ENCODE assay signal across 9 cellular contexts in the genomic region with DNA sequence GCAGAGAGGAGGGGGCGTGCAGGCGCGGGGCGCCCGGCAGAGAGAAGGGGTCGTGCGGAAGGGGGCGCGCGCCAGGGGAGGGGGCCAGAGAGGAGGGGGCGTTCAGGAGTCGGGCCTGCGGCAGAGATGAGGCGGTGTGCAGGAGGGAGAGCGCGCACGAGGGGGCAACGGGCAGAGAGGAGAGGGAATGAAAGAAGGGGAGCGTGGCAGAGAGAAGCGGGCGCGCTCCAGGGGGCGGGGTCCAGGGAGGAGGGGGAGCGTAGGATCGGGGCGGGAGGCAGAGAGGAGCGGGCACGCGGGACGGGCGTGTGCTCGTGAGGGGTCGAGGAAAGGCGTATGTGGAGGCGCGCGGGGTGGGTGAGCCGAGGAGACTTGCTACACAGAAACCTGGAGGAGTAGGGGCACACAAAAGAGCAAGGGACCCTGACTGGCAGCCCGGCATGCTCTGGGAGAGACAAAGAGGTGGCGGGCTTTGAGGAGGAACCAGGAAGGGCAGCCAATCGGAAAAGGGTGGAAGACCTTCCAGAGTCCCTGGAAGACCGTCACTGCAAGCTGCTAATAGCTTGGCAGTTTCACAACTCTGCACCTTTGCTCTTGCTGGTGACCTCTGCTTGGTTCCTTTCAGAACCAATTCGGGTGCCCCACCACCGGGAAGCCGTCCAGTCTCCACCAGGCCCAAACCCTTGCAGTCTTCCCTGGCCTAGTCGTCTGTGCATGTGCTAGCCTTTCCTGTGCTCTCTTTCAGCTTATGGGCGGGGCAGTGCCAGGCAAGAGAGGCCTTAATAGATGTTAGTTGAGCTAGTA. TPM values are rescaled to one million over a fixed set of nuclear protein-coding genes. Genes with fewer than 3 reads are reported as not detected.
DNase-seq lines count a peak whose midpoint lies in the region; ATAC-seq, FAIRE-seq and TF ChIP-seq lines count a peak whose summit lies in the region.
"Had no signal": no experiment of that assay in that cellular context is flagged by ENCODE, and none has a peak within 500 bp of the region (broad histone marks: within the 10 kb centered on the region; RNA-seq: fewer than 3 reads in every experiment).

No MANE protein-coding gene starts in this region.

- in situ Hi-C loops in astrocyte of the cerebellum (cut with HindIII; ENCODE audit: low sequenced_read_pairs) (no loop called here), HepG2 (cut with HindIII; ENCODE audit: extremely low pct_ligation_motif_present, low pct_unique_long_range_greater_than_20kb) (no loop called here)

- no peak overlapping the region for H2AFZ ChIP-seq in HepG2 (ENCODE audit: low read length)

- H3K79me2 ChIP-seq in HepG2 (ENCODE audit: insufficient read depth, low read length), result no peaks in the 10 kb centered on the region

- H3K9me3 ChIP-seq in HepG2 (ENCODE audit: low read length) (no peaks in the 10 kb centered on the region), thyroid gland (no peaks in the 10 kb centered on the region)

- H3K27ac ChIP-seq in HepG2 (ENCODE audit: extremely low read length, insufficient read depth, low read length), result no peak overlapping the region
- no peak overlapping the region for H3K27ac ChIP-seq in thyroid gland

- H3K27ac Mint-ChIP-seq in activated CD4-positive, alpha-beta T cell treated with anti-CD3 and anti-CD28 coated beads for 36 hours, result no peak overlapping the region

- H3K4me1 Mint-ChIP-seq in activated CD4-positive, alpha-beta T cell treated with anti-CD3 and anti-CD28 coated beads for 36 hours, result peaks cover 7% of the 10 kb centered on the region

- TF ChIP-seq POLR2A in HepG2 (IDR thresholded peaks at IDR 0.05; ENCODE audit: insufficient read depth in 1 of 2, low read depth in 2 of 2, low read length in 2 of 2) (no peak), thyroid gland (IDR thresholded peaks at IDR 0.05) (no peak)

- DNase-seq in activated CD4-positive, alpha-beta T cell treated with anti-CD3 and anti-CD28 coated beads for 36 hours, result peak; percentile 41
- no peak for DNase-seq in activated CD4-positive, alpha-beta T cell treated with anti-CD3 and anti-CD28 coated beads, Interleukin-2, amount 50 U/mL, for 4 hours
- DNase-seq in astrocyte of the cerebellum (ENCODE audit: low read depth) (no peak), HepG2 (ENCODE audit: low spot score) (no peak), thyroid gland (peak; percentile 13 to 14), GDM1 (lab: John Stamatoyannopoulos, UW) (no peak)

- POLR2A ChIA-PET in activated CD4-positive, alpha-beta T cell treated with anti-CD3 and anti-CD28 coated beads for 36 hours (lab: Charles Lee), result no interaction called here
- POLR2A ChIA-PET in HepG2 (lab: Yijun Ruan, JAX), result no interaction called here

- H3K36me3 Mint-ChIP-seq in activated CD4-positive, alpha-beta T cell treated with anti-CD3 and anti-CD28 coated beads for 36 hours (ENCODE audit: low read depth), result no peaks in the 10 kb centered on the region

- TF ChIP-seq CTCF in astrocyte of the cerebellum (IDR thresholded peaks at IDR 0.05; ENCODE audit: low read depth, low read length, missing control alignments) (no peak), HepG2 (CRISPR knock-in tag; IDR thresholded peaks at IDR 0.05) (no peak), thyroid gland (IDR thresholded peaks at IDR 0.05) (no peak)

- H4K20me1 ChIP-seq in HepG2 (ENCODE audit: insufficient read depth, low read length), result no peaks in the 10 kb centered on the region

- H3K27me3 ChIP-seq in HepG2 (ENCODE audit: control insufficient read depth in 1 of 2, insufficient read depth in 2 of 2, low read length in 2 of 2) (no peaks in the 10 kb centered on the region), thyroid gland (no peaks in the 10 kb centered on the region)

- H3K4me3 Mint-ChIP-seq in activated CD4-positive, alpha-beta T cell treated with anti-CD3 and anti-CD28 coated beads for 36 hours, result peak overlapping the region; percentile 66

- ATAC-seq in activated CD4-positive, alpha-beta T cell treated with anti-CD3 and anti-CD28 coated beads for 36 hours, result peak; percentile 17
- ATAC-seq in HepG2 (peak; percentile 67), HG02588 (IDR thresholded peaks at IDR 0.05; ENCODE audit: unreplicated experiment) (no peak), HG03280 (IDR thresholded peaks at IDR 0.05; ENCODE audit: unreplicated experiment) (no peak)

- H3K36me3 ChIP-seq in HepG2 (replicated peaks in 1 of 2; ENCODE audit: control insufficient read depth in 1 of 2, insufficient read depth in 2 of 2, low read length in 2 of 2), result no peaks in the 10 kb centered on the region
- H3K36me3 ChIP-seq in thyroid gland, result no peaks in the 10 kb centered on the region

- no peak for FAIRE-seq in HepG2 (lab: Jason Lieb, UNC)

- 86% methylated on average over 44 of the region's 47 CpGs for WGBS in HepG2 (ENCODE audit: low lambda C conversion rate)
- WGBS in thyroid gland, 2 donors, result 8% methylated on average over 43 to 45 of the region's 47 CpGs

- TF ChIP-seq RAD21 in HepG2 (CRISPR knock-in tag; IDR thresholded peaks at IDR 0.05), result no peak

- H3K4me1 ChIP-seq in HepG2 (ENCODE audit: insufficient read depth, low read length) (peaks cover 15% of the 10 kb centered on the region), thyroid gland (peaks cover 4 to 6% of the 10 kb centered on the region in 2 donors)

- H3K4me2 ChIP-seq in HepG2 (ENCODE audit: low read depth, low read length), result peak overlapping the region; percentile 47

- intact Hi-C loops in activated CD4-positive, alpha-beta T cell treated with anti-CD3 and anti-CD28 coated beads for 36 hours (cut with DNase I, micrococcal nuclease), result no loop called here
- intact Hi-C loops in HepG2 (cut with micrococcal nuclease; ENCODE audit: unreplicated experiment), result no loop called here
- intact Hi-C loops in thyroid gland (cut with DNase I), result no loop called here

- BruUV-seq in HepG2 (replicated peaks; lab: Mats Ljungman, UMichigan), result no TSS peak

- no peak overlapping the region for H3K9ac ChIP-seq in HepG2 (ENCODE audit: insufficient read depth, low read depth, low read length)

- peak overlapping the region; percentile 41 for H3K4me3 ChIP-seq in astrocyte of the cerebellum (ENCODE audit: low read depth, low read length)
- no peak overlapping the region; a peak in 1 of 6 replicates for H3K4me3 ChIP-seq in HepG2 (replicated peaks in 1 of 3; ENCODE audit: insufficient read depth in 1 of 3, low read depth in 2 of 3, low read length in 3 of 3)
- H3K4me3 ChIP-seq in thyroid gland (replicated peaks in 1 of 3), result peak overlapping the region in 1 of 3 donors; percentile 37

- TF ChIP-seq EP300 in HepG2 (IDR thresholded peaks at IDR 0.05; ENCODE audit: low read depth in 2 of 2, low read length in 2 of 2) (no peak), HepG2 (CRISPR knock-in tag; IDR thresholded peaks at IDR 0.05; ENCODE audit: borderline replicate concordance) (no peak)

- H3K27me3 Mint-ChIP-seq in activated CD4-positive, alpha-beta T cell treated with anti-CD3 and anti-CD28 coated beads for 36 hours, result peaks cover 20% of the 10 kb centered on the region

- CTCF ChIA-PET in activated CD4-positive, alpha-beta T cell treated with anti-CD3 and anti-CD28 coated beads for 36 hours (lab: Charles Lee), result interaction anchor here (0.8 to 1.2 kb wide), 5 partner anchors 21 to 149 kb away, joined by 3 to 6 read pairs (median 3); no protein-coding TSS in a partner anchor
- CTCF ChIA-PET in HepG2 (lab: Yijun Ruan, JAX; ENCODE audit: low intra/inter-chr PET ratio, low total read pairs), result no interaction called here

- no peaks in the 10 kb centered on the region for H3K9me3 Mint-ChIP-seq in activated CD4-positive, alpha-beta T cell treated with anti-CD3 and anti-CD28 coated beads for 36 hours (ENCODE audit: low read depth)

RNA-seq across cellular contexts. Expression of a gene that starts 0.6 kb away (rescaled TPM):
- total RNA-seq in activated CD4-positive, alpha-beta T cell treated with anti-CD3 and anti-CD28 coated beads for 36 hours, result under 1 TPM; 0.37 to 0.79 TPM
- total RNA-seq in HepG2 (2016; rRNA removed; fragmentation: Illumina TruSeq; extraction: Trizol) (2.3 and 4.2 TPM in 2 replicates), thyroid gland (not detected)
- 2.6 and 2.8 TPM in 2 replicates for total RNA-seq in HepG2 (2016; cell fraction: cytosol; rRNA removed; fragmentation: Illumina TruSeq; extraction: Trizol; ENCODE audit: low read depth)
- 2.9 and 3.6 TPM in 2 replicates for total RNA-seq in HepG2 (2016; cell fraction: insoluble cytoplasmic fraction; rRNA removed; fragmentation: Illumina TruSeq; extraction: Trizol)
- total RNA-seq in HepG2 (2016; cell fraction: membrane; rRNA removed; fragmentation: Illumina TruSeq; extraction: Trizol), result 6.5 and 7.7 TPM in 2 replicates
- 1.3 TPM in 2 replicates for total RNA-seq in HepG2 (2016; cell fraction: nucleus; rRNA removed; fragmentation: Illumina TruSeq; extraction: Trizol)
- polyA plus RNA-seq in HepG2 (2011; rRNA removed), result 0.98 and 2.3 TPM in 2 replicates
- 0.59 and 1.8 TPM in 2 replicates for polyA plus RNA-seq in HepG2 (2011; cell fraction: cytosol; rRNA removed)
- polyA plus RNA-seq in HepG2 (2011; cell fraction: nucleus; rRNA removed), result 0.27 and 1.1 TPM in 2 replicates
- polyA plus RNA-seq in HepG2 (2012), result 4.0 and 6.8 TPM in 2 replicates
- 3.9 and 4.9 TPM in 2 replicates for polyA plus RNA-seq in HepG2 (2016; cell fraction: cytosol; fragmentation: Illumina TruSeq; extraction: Trizol; ENCODE audit: low read depth)
- 3.9 and 4.6 TPM in 2 replicates for polyA plus RNA-seq in HepG2 (2016; cell fraction: insoluble cytoplasmic fraction; fragmentation: Illumina TruSeq; extraction: Trizol; ENCODE audit: low read depth)
- 6.4 and 7.3 TPM in 2 replicates for polyA plus RNA-seq in HepG2 (2016; cell fraction: membrane; fragmentation: Illumina TruSeq; extraction: Trizol; ENCODE audit: low read depth)
- polyA plus RNA-seq in HepG2 (2016; cell fraction: nucleus; fragmentation: Illumina TruSeq; extraction: Trizol; ENCODE audit: insufficient read depth, low read depth), result 3.3 and 6.0 TPM in 2 replicates
- 0.32 TPM in 1 of 2 replicates, not detected in the other for polyA minus RNA-seq in HepG2 (2011; rRNA and poly(A)+ RNA removed; ENCODE audit: low replicate concordance)
- polyA minus RNA-seq in HepG2 (2011; cell fraction: cytosol; rRNA and poly(A)+ RNA removed), result 0.53 and 1.3 TPM in 2 replicates
- polyA minus RNA-seq in HepG2 (2011; cell fraction: nucleus; rRNA and poly(A)+ RNA removed), result 0.62 TPM in 1 of 2 replicates, not detected in the other
- polyA plus RNA-seq: BJ had no signal

RNA-seq across cellular contexts. Expression of a gene that starts 0.6 kb away (rescaled TPM):
- not detected for total RNA-seq in activated CD4-positive, alpha-beta T cell treated with anti-CD3 and anti-CD28 coated beads for 36 hours
- total RNA-seq in HepG2 (2016; rRNA removed; fragmentation: Illumina TruSeq; extraction: Trizol) (not detected in 2 replicates), thyroid gland (1 to 10 TPM in 1 of 4 donors, not detected in 3; 1.1 TPM)
- total RNA-seq in HepG2 (2016; cell fraction: cytosol; rRNA removed; fragmentation: Illumina TruSeq; extraction: Trizol; ENCODE audit: low read depth), result not detected in 2 replicates
- total RNA-seq in HepG2 (2016; cell fraction: insoluble cytoplasmic fraction; rRNA removed; fragmentation: Illumina TruSeq; extraction: Trizol), result not detected in 2 replicates
- not detected in 2 replicates for total RNA-seq in HepG2 (2016; cell fraction: membrane; rRNA removed; fragmentation: Illumina TruSeq; extraction: Trizol)
- total RNA-seq in HepG2 (2016; cell fraction: nucleus; rRNA removed; fragmentation: Illumina TruSeq; extraction: Trizol), result not detected in 2 replicates
- not detected in 2 replicates for polyA plus RNA-seq in HepG2 (2011; rRNA removed)
- not detected in 2 replicates for polyA plus RNA-seq in HepG2 (2011; cell fraction: cytosol; rRNA removed)
- not detected in 2 replicates for polyA plus RNA-seq in HepG2 (2011; cell fraction: nucleus; rRNA removed)
- polyA plus RNA-seq in HepG2 (2012), result not detected in 2 replicates
- polyA plus RNA-seq in HepG2 (2016; cell fraction: cytosol; fragmentation: Illumina TruSeq; extraction: Trizol; ENCODE audit: low read depth), result not detected in 2 replicates
- polyA plus RNA-seq in HepG2 (2016; cell fraction: insoluble cytoplasmic fraction; fragmentation: Illumina TruSeq; extraction: Trizol; ENCODE audit: low read depth), result not detected in 2 replicates
- polyA plus RNA-seq in HepG2 (2016; cell fraction: membrane; fragmentation: Illumina TruSeq; extraction: Trizol; ENCODE audit: low read depth), result not detected in 2 replicates
- not detected in 2 replicates for polyA plus RNA-seq in HepG2 (2016; cell fraction: nucleus; fragmentation: Illumina TruSeq; extraction: Trizol; ENCODE audit: insufficient read depth, low read depth)
- not detected in 2 replicates for polyA minus RNA-seq in HepG2 (2011; rRNA and poly(A)+ RNA removed; ENCODE audit: low replicate concordance)
- polyA minus RNA-seq in HepG2 (2011; cell fraction: cytosol; rRNA and poly(A)+ RNA removed), result not detected in 2 replicates
- polyA minus RNA-seq in HepG2 (2011; cell fraction: nucleus; rRNA and poly(A)+ RNA removed), result not detected in 2 replicates
- polyA plus RNA-seq: BJ had no signal

RNA-seq across cellular contexts. Expression of a gene that starts 51.1 kb away (rescaled TPM):
- total RNA-seq in activated CD4-positive, alpha-beta T cell treated with anti-CD3 and anti-CD28 coated beads for 36 hours, result 10 to 100 TPM; 15.0 to 17.6 TPM
- total RNA-seq in HepG2 (2016; rRNA removed; fragmentation: Illumina TruSeq; extraction: Trizol) (57.4 and 79.9 TPM in 2 replicates), thyroid gland (10 to 100 TPM; 68.2 to 93.3 (median 79.7) TPM)
- 61.0 and 61.6 TPM in 2 replicates for total RNA-seq in HepG2 (2016; cell fraction: cytosol; rRNA removed; fragmentation: Illumina TruSeq; extraction: Trizol; ENCODE audit: low read depth)
- total RNA-seq in HepG2 (2016; cell fraction: insoluble cytoplasmic fraction; rRNA removed; fragmentation: Illumina TruSeq; extraction: Trizol), result 60.4 and 81.6 TPM in 2 replicates
- 103 and 106 TPM in 2 replicates for total RNA-seq in HepG2 (2016; cell fraction: membrane; rRNA removed; fragmentation: Illumina TruSeq; extraction: Trizol)
- total RNA-seq in HepG2 (2016; cell fraction: nucleus; rRNA removed; fragmentation: Illumina TruSeq; extraction: Trizol), result 46.3 and 54.0 TPM in 2 replicates
- polyA plus RNA-seq in HepG2 (2011; rRNA removed), result 43.9 and 44.0 TPM in 2 replicates
- 30.6 and 48.5 TPM in 2 replicates for polyA plus RNA-seq in HepG2 (2011; cell fraction: cytosol; rRNA removed)
- 9.3 and 15.2 TPM in 2 replicates for polyA plus RNA-seq in HepG2 (2011; cell fraction: nucleus; rRNA removed)
- polyA plus RNA-seq in HepG2 (2012), result 75.8 and 86.2 TPM in 2 replicates
- 96.8 and 103 TPM in 2 replicates for polyA plus RNA-seq in HepG2 (2016; cell fraction: cytosol; fragmentation: Illumina TruSeq; extraction: Trizol; ENCODE audit: low read depth)
- polyA plus RNA-seq in HepG2 (2016; cell fraction: insoluble cytoplasmic fraction; fragmentation: Illumina TruSeq; extraction: Trizol; ENCODE audit: low read depth), result 78.0 and 79.1 TPM in 2 replicates
- polyA plus RNA-seq in HepG2 (2016; cell fraction: membrane; fragmentation: Illumina TruSeq; extraction: Trizol; ENCODE audit: low read depth), result 115 and 119 TPM in 2 replicates
- 101 and 103 TPM in 2 replicates for polyA plus RNA-seq in HepG2 (2016; cell fraction: nucleus; fragmentation: Illumina TruSeq; extraction: Trizol; ENCODE audit: insufficient read depth, low read depth)
- polyA minus RNA-seq in HepG2 (2011; rRNA and poly(A)+ RNA removed; ENCODE audit: low replicate concordance), result 10.9 and 11.9 TPM in 2 replicates
- polyA minus RNA-seq in HepG2 (2011; cell fraction: cytosol; rRNA and poly(A)+ RNA removed), result 18.7 and 25.3 TPM in 2 replicates
- 10.4 and 12.6 TPM in 2 replicates for polyA minus RNA-seq in HepG2 (2011; cell fraction: nucleus; rRNA and poly(A)+ RNA removed)

Comparison
In these comparisons a context has a peak if more than half of its experiments do, and no peak if none do; other contexts are left out.
1. DNase-seq: peak in activated CD4-positive, alpha-beta T cell treated with anti-CD3 and anti-CD28 coated beads for 36 hours (single experiment) and thyroid gland (2 of 2); none in activated CD4-positive, alpha-beta T cell treated with anti-CD3 and anti-CD28 coated beads, Interleukin-2, amount 50 U/mL, for 4 hours (0 of 2), astrocyte of the cerebellum (single experiment), HepG2 (single experiment) and GDM1 (single experiment).
2. ATAC-seq: peak in activated CD4-positive, alpha-beta T cell treated with anti-CD3 and anti-CD28 coated beads for 36 hours (single experiment) and HepG2 (single experiment); none in HG02588 (single experiment) and HG03280 (single experiment).